14 cellular contexts compared by ENCODE assay signal in the genomic region with DNA sequence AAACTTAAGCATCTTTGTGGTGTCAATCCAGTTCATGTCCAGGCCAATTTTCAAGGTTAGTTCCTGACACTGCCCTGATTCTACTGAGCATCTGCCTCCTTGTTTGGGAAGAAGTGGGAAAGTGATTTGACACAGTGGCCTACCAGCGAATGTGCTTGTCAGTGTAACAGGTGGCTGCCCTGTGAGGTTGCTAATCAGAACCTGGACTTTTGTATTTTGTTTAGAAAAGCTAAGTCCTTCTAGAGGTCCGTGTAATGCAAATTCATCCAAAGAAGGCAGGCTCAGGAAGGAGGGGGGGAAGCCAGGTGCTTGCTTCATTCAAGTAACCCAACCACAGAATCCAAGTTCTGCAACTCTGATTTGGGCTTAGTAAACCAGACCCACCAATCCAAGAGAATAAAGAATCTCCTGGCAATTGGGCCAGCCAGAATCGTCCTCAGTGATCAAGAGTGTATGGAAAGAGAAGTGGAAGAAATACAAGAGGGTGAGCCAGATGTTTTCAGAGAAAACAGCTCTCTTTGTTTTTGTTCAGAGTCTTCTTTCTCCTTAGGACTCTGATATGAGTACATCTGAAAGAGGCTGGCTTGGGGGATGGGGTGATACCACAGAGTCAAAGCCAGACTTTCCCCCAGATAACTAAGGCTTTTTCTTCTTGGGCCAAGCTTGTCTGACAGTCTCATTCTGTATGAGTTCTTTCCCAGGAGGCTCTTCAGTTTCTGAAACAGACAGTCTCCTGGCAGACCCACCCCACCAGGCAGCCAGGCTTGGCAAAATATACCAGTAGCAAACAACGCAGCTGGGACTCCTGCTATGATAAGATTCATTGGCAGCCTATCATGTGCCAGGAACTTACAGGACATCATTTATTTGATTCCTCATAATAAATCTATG.
DNase-seq lines count a peak whose midpoint lies in the region; ATAC-seq, FAIRE-seq and TF ChIP-seq lines count a peak whose summit lies in the region.
"Had no signal": no experiment of that assay in that cellular context is flagged by ENCODE, and none has a peak within 500 bp of the region (broad histone marks: within the 10 kb centered on the region; RNA-seq: fewer than 3 reads in every experiment).

No MANE protein-coding gene starts in this region.

- FAIRE-seq in astrocyte (lab: Jason Lieb, UNC) = no peak

- peaks cover 6% of the 10 kb centered on the region for H3K9me3 Mint-ChIP-seq in astrocyte (ENCODE audit: unreplicated experiment)
- H3K9me3 Mint-ChIP-seq in CD14-positive monocyte = peaks cover 0 to 1% (median 0%) of the 10 kb centered on the region in 7 donors
- H3K9me3 Mint-ChIP-seq: IgD-negative memory B cell had no signal

- H3K79me2 ChIP-seq in astrocyte (ENCODE audit: insufficient read depth, low read length) = no peaks in the 10 kb centered on the region
- H3K79me2 ChIP-seq in osteoblast (ENCODE audit: insufficient read depth, low read length) = no peaks in the 10 kb centered on the region

- H3K4me2 ChIP-seq in astrocyte (ENCODE audit: low read length) (no peak overlapping the region), osteoblast (ENCODE audit: insufficient read depth, low read length) (no peak overlapping the region)

- no peak overlapping the region for H3K4me3 ChIP-seq in astrocyte (ENCODE audit: insufficient read depth, low read depth, low read length)
- no peak overlapping the region for H3K4me3 ChIP-seq in osteoblast (ENCODE audit: insufficient read depth, low read length)
- H3K4me3 ChIP-seq in upper lobe of right lung = no peak overlapping the region
- H3K4me3 ChIP-seq: cardiac muscle cell had no signal

- ATAC-seq in upper lobe of right lung = peak; percentile 53
- ATAC-seq: activated CD4-positive, alpha-beta T cell treated with anti-CD3 and anti-CD28 coated beads for 36 hours had no signal

- H3K27ac Mint-ChIP-seq in astrocyte (ENCODE audit: unreplicated experiment) (peak overlapping the region; percentile 41), CD14-positive monocyte (no peak overlapping the region)
- H3K27ac Mint-ChIP-seq: activated CD4-positive, alpha-beta T cell treated with anti-CD3 and anti-CD28 coated beads for 36 hours; IgD-negative memory B cell had no signal

- intact Hi-C loops in upper lobe of right lung (cut with DNase I) (no loop called here), CD14-positive monocyte (cut with micrococcal nuclease) (no loop called here)

- H3K4me3 Mint-ChIP-seq in astrocyte (ENCODE audit: unreplicated experiment) (no peak overlapping the region), CD14-positive monocyte (no peak overlapping the region)
- H3K4me3 Mint-ChIP-seq: activated CD4-positive, alpha-beta T cell treated with anti-CD3 and anti-CD28 coated beads for 36 hours; IgD-negative memory B cell had no signal

- H3K36me3 ChIP-seq in astrocyte (ENCODE audit: insufficient read depth, low read length) (no peaks in the 10 kb centered on the region), osteoblast (ENCODE audit: insufficient read depth, low read length) (no peaks in the 10 kb centered on the region), upper lobe of right lung (no peaks in the 10 kb centered on the region)
- H3K36me3 ChIP-seq: cardiac muscle cell had no signal

- H3K27ac ChIP-seq in astrocyte (ENCODE audit: low read depth, low read length) (no peak overlapping the region), osteoblast (ENCODE audit: low read depth, low read length) (no peak overlapping the region), upper lobe of right lung (no peak overlapping the region)
- H3K27ac ChIP-seq: cardiac muscle cell had no signal

- no peak overlapping the region for H3K9ac ChIP-seq in astrocyte (ENCODE audit: low read length)

- H2AFZ ChIP-seq in astrocyte (ENCODE audit: low read depth, low read length) (no peak overlapping the region), osteoblast (ENCODE audit: low read length) (peak overlapping the region; percentile 56)

- H3K4me1 ChIP-seq in astrocyte (ENCODE audit: insufficient read depth, low read length) (no peaks in the 10 kb centered on the region), osteoblast (ENCODE audit: insufficient read depth, low read length) (peaks cover 3% of the 10 kb centered on the region), upper lobe of right lung (no peaks in the 10 kb centered on the region)

- H4K20me1 ChIP-seq in astrocyte (ENCODE audit: insufficient read depth, low read length) = no peaks in the 10 kb centered on the region
- H4K20me1 ChIP-seq in osteoblast (ENCODE audit: insufficient read depth, low read length) = no peaks in the 10 kb centered on the region

- DNase-seq in astrocyte (ENCODE audit: low read depth) = peak; percentile 20
- DNase-seq in globus pallidus (ENCODE audit: low spot score) = peak; percentile 53
- DNase-seq in osteoblast (ENCODE audit: insufficient read length, low spot score, missing footprints) = no peak
- no peak for DNase-seq in upper lobe of right lung
- no peak for DNase-seq in NCI-H1436 (lab: John Stamatoyannopoulos, UW)
- DNase-seq in NCI-H82 (lab: John Stamatoyannopoulos, UW) = no peak
- DNase-seq in CD14-positive monocyte (ENCODE audit: low spot score) = no peak
- DNase-seq: activated CD4-positive, alpha-beta T cell treated with anti-CD3 and anti-CD28 coated beads for 36 hours; activated naive CD4-positive, alpha-beta T cell treated with anti-CD3 and anti-CD28 coated beads, Interleukin-2, amount 50 U/mL, for 16 hours; DMS79; NCI-H2171 treated with DMSO at 0.1 percent for 48 hours; SIG-M5 had no signal

- H3K4me1 Mint-ChIP-seq in astrocyte (ENCODE audit: low read depth, unreplicated experiment) (peaks cover 15% of the 10 kb centered on the region), CD14-positive monocyte (peaks cover 2% of the 10 kb centered on the region)
- H3K4me1 Mint-ChIP-seq: activated CD4-positive, alpha-beta T cell treated with anti-CD3 and anti-CD28 coated beads for 36 hours; IgD-negative memory B cell had no signal

- TF ChIP-seq CTCF in astrocyte (IDR thresholded peaks at IDR 0.05; ENCODE audit: insufficient read depth, low read depth, low read length) (no peak), osteoblast (IDR thresholded peaks at IDR 0.05; ENCODE audit: extremely low read depth, low read depth, low read length) (no peak), upper lobe of right lung (IDR thresholded peaks at IDR 0.05) (no peak), CD14-positive monocyte (IDR thresholded peaks at IDR 0.05) (no peak)

- no peaks in the 10 kb centered on the region for H3K36me3 Mint-ChIP-seq in astrocyte (ENCODE audit: low read depth, unreplicated experiment)
- no peaks in the 10 kb centered on the region for H3K36me3 Mint-ChIP-seq in CD14-positive monocyte
- H3K36me3 Mint-ChIP-seq: IgD-negative memory B cell had no signal

- no peaks in the 10 kb centered on the region for H3K9me3 ChIP-seq in astrocyte (ENCODE audit: insufficient read depth, low read depth, low read length)
- H3K9me3 ChIP-seq in osteoblast (ENCODE audit: low read depth, low read length) = no peaks in the 10 kb centered on the region
- no peaks in the 10 kb centered on the region for H3K9me3 ChIP-seq in upper lobe of right lung

- H3K27me3 ChIP-seq in astrocyte (ENCODE audit: insufficient read depth, low read length) = no peaks in the 10 kb centered on the region
- no peaks in the 10 kb centered on the region for H3K27me3 ChIP-seq in osteoblast (ENCODE audit: insufficient read depth, low read length)
- no peaks in the 10 kb centered on the region for H3K27me3 ChIP-seq in upper lobe of right lung
- H3K27me3 ChIP-seq: cardiac muscle cell had no signal

- H3K27me3 Mint-ChIP-seq in astrocyte (ENCODE audit: low read depth, unreplicated experiment) (no peaks in the 10 kb centered on the region), CD14-positive monocyte (ENCODE audit: low read depth in 3 of 3) (peaks cover 0 to 2% (median 0%) of the 10 kb centered on the region in 3 donors)
- H3K27me3 Mint-ChIP-seq: activated CD4-positive, alpha-beta T cell treated with anti-CD3 and anti-CD28 coated beads for 36 hours; IgD-negative memory B cell had no signal

Comparison
In these comparisons a context has a peak if more than half of its experiments do, and no peak if none do; other contexts are left out.
1. DNase-seq: peak in astrocyte (single experiment) and globus pallidus (single experiment); none in osteoblast (single experiment), upper lobe of right lung (single experiment), NCI-H1436 (single experiment), NCI-H82 (single experiment) and CD14-positive monocyte (single experiment).